ENCODE assay signal across 23 cellular contexts in genomic region chr1:5724847-5725246, GRCh38.
DNase-seq lines count a peak whose midpoint lies in the region; ATAC-seq, FAIRE-seq and TF ChIP-seq lines count a peak whose summit lies in the region.
"Had no signal": no experiment of that assay in that cellular context is flagged by ENCODE, and none has a peak within 500 bp of the region (broad histone marks: within the 10 kb centered on the region; RNA-seq: fewer than 3 reads in every experiment).

No MANE protein-coding gene starts in this region.

- H3F3A ChIP-seq in neural progenitor cell (ENCODE audit: low read depth) = no peaks in the 10 kb centered on the region

- no peak for TF ChIP-seq CTCF in right atrium auricular region (IDR thresholded peaks at IDR 0.05)
- TF ChIP-seq CTCF in heart left ventricle (IDR thresholded peaks at IDR 0.05) = no peak
- TF ChIP-seq CTCF in neural progenitor cell (IDR thresholded peaks at IDR 0.05) = no peak
- no peak for TF ChIP-seq CTCF in suprapubic skin (IDR thresholded peaks at IDR 0.05)
- TF ChIP-seq CTCF in body of pancreas (IDR thresholded peaks at IDR 0.05) = no peak

- H3K9me3 Mint-ChIP-seq in neural progenitor cell = peaks cover 3% of the 10 kb centered on the region
- H3K9me3 Mint-ChIP-seq: CD4-positive, alpha-beta T cell had no signal

- H3K27ac ChIP-seq in right atrium auricular region (no peak overlapping the region), heart left ventricle (no peak overlapping the region), neural progenitor cell (no peak overlapping the region), suprapubic skin (no peak overlapping the region), body of pancreas (no peak overlapping the region)
- H3K27ac ChIP-seq: GM23248, SJSA1 had no signal

- no peak for DNase-seq in Right ventricle myocardium superior
- DNase-seq in right atrium auricular region (ENCODE audit: low spot score) = no peak
- DNase-seq in heart left ventricle = peak in 1 of 5 donors; percentile 30
- DNase-seq in neural progenitor cell (ENCODE audit: low spot score) = no peak
- peak; percentile 16 to 52 for DNase-seq in suprapubic skin (ENCODE audit: low spot score in 2 of 2)
- no peak for DNase-seq in body of pancreas
- no peak for DNase-seq in H4 (ENCODE audit: low spot score)
- DNase-seq in RCC 7860 (ENCODE audit: low spot score) = no peak
- DNase-seq: 8988T, GM23248, H9, Kasumi-1, NCI-H1105 treated with DMSO at 0.1 percent for 48 hours, NCI-H146, NCI-H1930, NCI-H2107, NCI-H446 treated with DMSO at 0.1 percent for 48 hours, NCI-H526 had no signal

- no peak overlapping the region for H2AFZ ChIP-seq in neural progenitor cell (replicated peaks)
- H2AFZ ChIP-seq: GM23248 had no signal

- peak overlapping the region; percentile 53 for H3K4me3 Mint-ChIP-seq in neural progenitor cell
- H3K4me3 Mint-ChIP-seq: CD4-positive, alpha-beta T cell; H9 had no signal

- peaks cover 37% of the 10 kb centered on the region for H3K4me1 Mint-ChIP-seq in neural progenitor cell

- H3K36me3 Mint-ChIP-seq in neural progenitor cell = no peaks in the 10 kb centered on the region

- H3K36me3 ChIP-seq in right atrium auricular region (no peaks in the 10 kb centered on the region), heart left ventricle (no peaks in the 10 kb centered on the region), neural progenitor cell (no peaks in the 10 kb centered on the region), suprapubic skin (no peaks in the 10 kb centered on the region), body of pancreas (replicated peaks in 1 of 2; ENCODE audit: insufficient read depth in 1 of 2, low read depth in 2 of 2) (no peaks in the 10 kb centered on the region)
- H3K36me3 ChIP-seq: SJSA1 had no signal

- H3K27me3 ChIP-seq in right atrium auricular region (no peaks in the 10 kb centered on the region), heart left ventricle (peaks cover 0 to 17% (median 0%) of the 10 kb centered on the region in 9 donors), neural progenitor cell (no peaks in the 10 kb centered on the region), suprapubic skin (peaks cover 24% of the 10 kb centered on the region), body of pancreas (no peaks in the 10 kb centered on the region)
- H3K27me3 ChIP-seq: SJSA1 had no signal

- H3K27me3 Mint-ChIP-seq in neural progenitor cell (ENCODE audit: insufficient read depth, low read depth) = peaks cover 3% of the 10 kb centered on the region

- no peak for FAIRE-seq in RCC 7860 (lab: Jason Lieb, UNC)
- FAIRE-seq: D721Med, GM18507, K562 had no signal

- intact Hi-C loops in Right ventricle myocardium superior (cut with DNase I) = no loop called here
- intact Hi-C loops in heart left ventricle (cut with DNase I) = no loop called here
- intact Hi-C loops in body of pancreas (cut with DNase I) = no loop called here

- H3K4me1 ChIP-seq in right atrium auricular region (peaks cover 0 to 7% of the 10 kb centered on the region in 2 donors), heart left ventricle (no peaks in the 10 kb centered on the region), neural progenitor cell (peaks cover 5% of the 10 kb centered on the region), suprapubic skin (peaks cover 8% of the 10 kb centered on the region), body of pancreas (no peaks in the 10 kb centered on the region)
- H3K4me1 ChIP-seq: SJSA1 had no signal

- ATAC-seq in Right ventricle myocardium superior (ENCODE audit: poor library complexity) (peak; percentile 69), heart left ventricle (peak; percentile 45 to 71 (median 49)), body of pancreas (no peak)
- ATAC-seq: K562 had no signal

- TF ChIP-seq EP300 in suprapubic skin (IDR thresholded peaks at IDR 0.05) = no peak

- no peak overlapping the region for H3K9ac ChIP-seq in neural progenitor cell
- H3K9ac ChIP-seq: GM23248 had no signal

- H3K4me2 ChIP-seq in neural progenitor cell = no peak overlapping the region

- no peak overlapping the region for H3K4me3 ChIP-seq in right atrium auricular region
- H3K4me3 ChIP-seq in heart left ventricle = no peak overlapping the region
- H3K4me3 ChIP-seq in neural progenitor cell = no peak overlapping the region
- no peak overlapping the region for H3K4me3 ChIP-seq in suprapubic skin
- no peak overlapping the region for H3K4me3 ChIP-seq in body of pancreas
- H3K4me3 ChIP-seq: GM23248, K562, SJSA1 had no signal

- TF ChIP-seq POLR2A in heart left ventricle (IDR thresholded peaks at IDR 0.05) = no peak
- TF ChIP-seq POLR2A in suprapubic skin (IDR thresholded peaks at IDR 0.05) = no peak
- no peak for TF ChIP-seq POLR2A in body of pancreas (IDR thresholded peaks at IDR 0.05)

- H3K27ac Mint-ChIP-seq in neural progenitor cell = no peak overlapping the region
- H3K27ac Mint-ChIP-seq: CD4-positive, alpha-beta T cell had no signal

- WGBS in heart left ventricle, 4 donors = 48 to 69% (median 63%) methylated on average over 8 to 9 of the region's 9 CpGs
- 80% methylated on average over 2 of the region's 9 CpGs for WGBS in suprapubic skin
- WGBS in body of pancreas, 2 donors = 55 to 58% methylated on average over 3 to 9 of the region's 9 CpGs

- no peaks in the 10 kb centered on the region for H3K79me2 ChIP-seq in neural progenitor cell (ENCODE audit: low read depth)

- H4K20me1 ChIP-seq in neural progenitor cell (ENCODE audit: low read depth) = no peaks in the 10 kb centered on the region

- H3K9me3 ChIP-seq in right atrium auricular region (no peaks in the 10 kb centered on the region), heart left ventricle (no peaks in the 10 kb centered on the region), neural progenitor cell (ENCODE audit: low read depth) (no peaks in the 10 kb centered on the region), suprapubic skin (no peaks in the 10 kb centered on the region), body of pancreas (no peaks in the 10 kb centered on the region)
- H3K9me3 ChIP-seq: SJSA1 had no signal

Comparison
In these comparisons a context has a peak if more than half of its experiments do, and no peak if none do; other contexts are left out.
1. DNase-seq: peak in suprapubic skin (2 of 2); none in Right ventricle myocardium superior (single experiment), right atrium auricular region (single experiment), neural progenitor cell (single experiment), body of pancreas (0 of 4), H4 (single experiment) and RCC 7860 (single experiment).